In genomic region chr1:119083479-119083878, GRCh38 we compare ENCODE assay signal across 23 cellular contexts.
"Had no signal": no experiment of that assay in that cellular context is flagged by ENCODE, and none has a peak within 500 bp of the region (broad histone marks: within the 10 kb centered on the region; RNA-seq: fewer than 3 reads in every experiment).

No MANE protein-coding gene starts in this region.

- H3K9me3 ChIP-seq: lower lobe of right lung, ovary, psoas muscle, stomach, thyroid gland, vagina had no signal

- H3K27me3 ChIP-seq: ovary, stomach, thyroid gland, vagina had no signal

- H3K4me3 Mint-ChIP-seq: effector memory CD8-positive, alpha-beta T cell; naive thymus-derived CD8-positive, alpha-beta T cell had no signal

- H3K4me1 ChIP-seq: lower lobe of right lung, psoas muscle, stomach had no signal

- H3K4me3 ChIP-seq: lower lobe of right lung, ovary, psoas muscle, stomach, thyroid gland, vagina had no signal

- H3K27ac Mint-ChIP-seq: effector memory CD8-positive, alpha-beta T cell; naive thymus-derived CD8-positive, alpha-beta T cell had no signal

- ATAC-seq: effector memory CD8-positive, alpha-beta T cell; left ventricle myocardium superior; lower lobe of right lung; naive thymus-derived CD8-positive, alpha-beta T cell; psoas muscle; right cardiac atrium had no signal

- FAIRE-seq: endometrium, frontal cortex, keratinocyte, small intestine had no signal

- H3K27ac ChIP-seq: coronary artery, lower lobe of right lung, ovary, psoas muscle, stomach, thyroid gland, vagina had no signal

- H3K36me3 ChIP-seq: lower lobe of right lung, ovary, stomach, thyroid gland, vagina had no signal

- H3K27me3 Mint-ChIP-seq: effector memory CD8-positive, alpha-beta T cell; naive thymus-derived CD8-positive, alpha-beta T cell had no signal

- DNase-seq: effector memory CD8-positive, alpha-beta T cell; head of caudate nucleus; left ventricle myocardium superior; lower lobe of right lung; naive thymus-derived CD8-positive, alpha-beta T cell; occipital lobe; ovary; posterior cingulate gyrus; psoas muscle; right cardiac atrium; small intestine; stimulated activated CD4-positive, alpha-beta T cell treated with anti-CD3 and anti-CD28 coated beads, Interleukin-1b, Interleukin-23, amount 100 ng/mL, for 48 hours; stimulated activated CD4-positive, alpha-beta T cell treated with anti-CD3 and anti-CD28 coated beads, Interleukin-4, amount 100 ng/mL, for 1 hour; stimulated activated CD8-positive, alpha-beta memory T cell treated with anti-CD3 and anti-CD28 coated beads, Interleukin-4, amount 100 ng/mL, for 48 hours; stimulated activated naive CD4-positive, alpha-beta T cell; stomach; thyroid gland; trophoblast cell had no signal
